Comparison of ENCODE assay signal across 1 cellular context in the genomic region with DNA sequence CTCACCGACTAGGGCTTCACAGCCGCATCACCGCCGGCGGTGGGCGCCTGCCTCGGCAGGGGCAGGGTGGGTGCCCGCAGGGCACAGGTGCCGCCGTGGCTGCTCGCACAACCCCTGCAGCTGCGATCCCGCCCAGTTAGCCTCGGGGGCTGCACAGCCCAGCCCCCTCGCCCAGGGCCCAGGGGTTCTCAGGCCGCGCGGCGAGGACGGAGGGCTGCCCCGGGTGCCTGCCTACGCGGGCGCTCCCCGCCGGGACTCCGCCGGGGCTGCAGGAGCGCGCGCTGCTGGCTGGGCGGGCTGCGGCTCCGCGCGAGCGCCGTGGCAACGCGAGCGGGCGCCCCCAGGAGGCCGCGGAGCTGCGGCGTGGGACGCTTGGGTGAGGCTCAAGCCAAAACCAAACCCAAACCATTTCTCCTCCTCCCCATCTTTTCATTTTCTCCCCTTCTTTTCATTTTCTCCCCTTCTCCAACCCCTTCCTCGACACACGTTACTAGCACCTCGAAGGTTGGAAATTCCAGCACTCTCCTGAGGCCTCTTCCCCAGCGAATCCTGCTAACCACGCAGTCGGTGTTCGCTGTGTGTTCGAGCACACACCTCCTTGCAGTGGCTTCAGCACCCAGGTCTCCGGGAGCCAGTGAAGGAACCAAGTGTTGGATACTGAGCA.
A peak's percentile ranks its signal among the peaks of the same experiment; 100 is the strongest.
TF ChIP-seq lines count a peak whose summit lies in the region.

A gene with protein sequence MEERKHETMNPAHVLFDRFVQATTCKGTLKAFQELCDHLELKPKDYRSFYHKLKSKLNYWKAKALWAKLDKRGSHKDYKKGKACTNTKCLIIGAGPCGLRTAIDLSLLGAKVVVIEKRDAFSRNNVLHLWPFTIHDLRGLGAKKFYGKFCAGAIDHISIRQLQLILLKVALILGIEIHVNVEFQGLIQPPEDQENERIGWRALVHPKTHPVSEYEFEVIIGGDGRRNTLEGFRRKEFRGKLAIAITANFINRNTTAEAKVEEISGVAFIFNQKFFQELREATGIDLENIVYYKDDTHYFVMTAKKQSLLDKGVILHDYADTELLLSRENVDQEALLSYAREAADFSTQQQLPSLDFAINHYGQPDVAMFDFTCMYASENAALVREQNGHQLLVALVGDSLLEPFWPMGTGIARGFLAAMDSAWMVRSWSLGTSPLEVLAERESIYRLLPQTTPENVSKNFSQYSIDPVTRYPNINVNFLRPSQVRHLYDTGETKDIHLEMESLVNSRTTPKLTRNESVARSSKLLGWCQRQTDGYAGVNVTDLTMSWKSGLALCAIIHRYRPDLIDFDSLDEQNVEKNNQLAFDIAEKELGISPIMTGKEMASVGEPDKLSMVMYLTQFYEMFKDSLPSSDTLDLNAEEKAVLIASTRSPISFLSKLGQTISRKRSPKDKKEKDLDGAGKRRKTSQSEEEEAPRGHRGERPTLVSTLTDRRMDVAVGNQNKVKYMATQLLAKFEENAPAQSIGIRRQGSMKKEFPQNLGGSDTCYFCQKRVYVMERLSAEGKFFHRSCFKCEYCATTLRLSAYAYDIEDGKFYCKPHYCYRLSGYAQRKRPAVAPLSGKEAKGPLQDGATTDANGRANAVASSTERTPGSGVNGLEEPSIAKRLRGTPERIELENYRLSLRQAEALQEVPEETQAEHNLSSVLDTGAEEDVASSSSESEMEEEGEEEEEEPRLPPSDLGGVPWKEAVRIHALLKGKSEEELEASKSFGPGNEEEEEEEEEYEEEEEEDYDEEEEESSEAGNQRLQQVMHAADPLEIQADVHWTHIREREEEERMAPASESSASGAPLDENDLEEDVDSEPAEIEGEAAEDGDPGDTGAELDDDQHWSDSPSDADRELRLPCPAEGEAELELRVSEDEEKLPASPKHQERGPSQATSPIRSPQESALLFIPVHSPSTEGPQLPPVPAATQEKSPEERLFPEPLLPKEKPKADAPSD (N-terminal part only) (minus strand): TSS at position 286 of the 664 bp plus-strand sequence. CDS start 117,749 bp downstream, outside the sequence.

TF ChIP-seq in HEK293, 187 proteins besides CTCF, POLR2A, EP300 and RAD21 (continued from another document):
- TF ChIP-seq, protein P1, sequence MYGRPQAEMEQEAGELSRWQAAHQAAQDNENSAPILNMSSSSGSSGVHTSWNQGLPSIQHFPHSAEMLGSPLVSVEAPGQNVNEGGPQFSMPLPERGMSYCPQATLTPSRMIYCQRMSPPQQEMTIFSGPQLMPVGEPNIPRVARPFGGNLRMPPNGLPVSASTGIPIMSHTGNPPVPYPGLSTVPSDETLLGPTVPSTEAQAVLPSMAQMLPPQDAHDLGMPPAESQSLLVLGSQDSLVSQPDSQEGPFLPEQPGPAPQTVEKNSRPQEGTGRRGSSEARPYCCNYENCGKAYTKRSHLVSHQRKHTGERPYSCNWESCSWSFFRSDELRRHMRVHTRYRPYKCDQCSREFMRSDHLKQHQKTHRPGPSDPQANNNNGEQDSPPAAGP (tag by site-specific recombination; IDR thresholded peaks at IDR 0.05): no peak
- TF ChIP-seq ZNF366 (tag by site-specific recombination; conservative IDR thresholded peaks at IDR 0.05) (peak; percentile 68; the same call in 1 of the 2 replicates), GFI1B (tag by site-specific recombination; IDR thresholded peaks at IDR 0.05) (no peak), SP2 (tag by site-specific recombination; IDR thresholded peaks at IDR 0.05) (peak; percentile 21; the same call in 1 of the 2 replicates), ZBTB20 (tag by site-specific recombination; IDR thresholded peaks at IDR 0.05) (peak; percentile 60), ZNF324 (tag by site-specific recombination; IDR thresholded peaks at IDR 0.05) (no peak), TRIM28 (IDR thresholded peaks at IDR 0.05; ENCODE audit: borderline replicate concordance, low read length) (peak; percentile 51; the same call in 1 of the 2 replicates), HOXC10 (CRISPR knock-in tag; IDR thresholded peaks at IDR 0.05) (peak; percentile 44; the same call in 1 of the 2 replicates), GLIS2 (tag by site-specific recombination; IDR thresholded peaks at IDR 0.05) (peak; percentile 40; the same call in 1 of the 2 replicates), ZBTB1 (tag by site-specific recombination; IDR thresholded peaks at IDR 0.05) (no peak), ZNF600 (tag by site-specific recombination; IDR thresholded peaks at IDR 0.05) (peak; percentile 64), ZSCAN30 (tag by site-specific recombination; IDR thresholded peaks at IDR 0.05) (peak; percentile 61), ZBTB8A (tag by site-specific recombination; IDR thresholded peaks at IDR 0.05) (peak; percentile 86), MZF1 (tag by site-specific recombination; IDR thresholded peaks at IDR 0.05; ENCODE audit: borderline replicate concordance) (peak; percentile 72; the same call in 1 of the 2 replicates)
- TF ChIP-seq, protein P2, sequence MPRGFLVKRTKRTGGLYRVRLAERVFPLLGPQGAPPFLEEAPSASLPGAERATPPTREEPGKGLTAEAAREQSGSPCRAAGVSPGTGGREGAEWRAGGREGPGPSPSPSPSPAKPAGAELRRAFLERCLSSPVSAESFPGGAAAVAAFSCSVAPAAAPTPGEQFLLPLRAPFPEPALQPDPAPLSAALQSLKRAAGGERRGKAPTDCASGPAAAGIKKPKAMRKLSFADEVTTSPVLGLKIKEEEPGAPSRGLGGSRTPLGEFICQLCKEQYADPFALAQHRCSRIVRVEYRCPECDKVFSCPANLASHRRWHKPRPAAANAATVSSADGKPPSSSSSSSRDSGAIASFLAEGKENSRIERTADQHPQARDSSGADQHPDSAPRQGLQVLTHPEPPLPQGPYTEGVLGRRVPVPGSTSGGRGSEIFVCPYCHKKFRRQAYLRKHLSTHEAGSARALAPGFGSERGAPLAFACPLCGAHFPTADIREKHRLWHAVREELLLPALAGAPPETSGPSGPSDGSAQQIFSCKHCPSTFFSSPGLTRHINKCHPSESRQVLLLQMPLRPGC (tag by site-specific recombination; IDR thresholded peaks at IDR 0.05): peak; percentile 59
- TF ChIP-seq, protein P3, sequence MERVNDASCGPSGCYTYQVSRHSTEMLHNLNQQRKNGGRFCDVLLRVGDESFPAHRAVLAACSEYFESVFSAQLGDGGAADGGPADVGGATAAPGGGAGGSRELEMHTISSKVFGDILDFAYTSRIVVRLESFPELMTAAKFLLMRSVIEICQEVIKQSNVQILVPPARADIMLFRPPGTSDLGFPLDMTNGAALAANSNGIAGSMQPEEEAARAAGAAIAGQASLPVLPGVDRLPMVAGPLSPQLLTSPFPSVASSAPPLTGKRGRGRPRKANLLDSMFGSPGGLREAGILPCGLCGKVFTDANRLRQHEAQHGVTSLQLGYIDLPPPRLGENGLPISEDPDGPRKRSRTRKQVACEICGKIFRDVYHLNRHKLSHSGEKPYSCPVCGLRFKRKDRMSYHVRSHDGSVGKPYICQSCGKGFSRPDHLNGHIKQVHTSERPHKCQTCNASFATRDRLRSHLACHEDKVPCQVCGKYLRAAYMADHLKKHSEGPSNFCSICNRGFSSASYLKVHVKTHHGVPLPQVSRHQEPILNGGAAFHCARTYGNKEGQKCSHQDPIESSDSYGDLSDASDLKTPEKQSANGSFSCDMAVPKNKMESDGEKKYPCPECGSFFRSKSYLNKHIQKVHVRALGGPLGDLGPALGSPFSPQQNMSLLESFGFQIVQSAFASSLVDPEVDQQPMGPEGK (tag by site-specific recombination; IDR thresholded peaks at IDR 0.05): peak; percentile 17; the same call in 1 of the 2 replicates
- TF ChIP-seq, protein P4, sequence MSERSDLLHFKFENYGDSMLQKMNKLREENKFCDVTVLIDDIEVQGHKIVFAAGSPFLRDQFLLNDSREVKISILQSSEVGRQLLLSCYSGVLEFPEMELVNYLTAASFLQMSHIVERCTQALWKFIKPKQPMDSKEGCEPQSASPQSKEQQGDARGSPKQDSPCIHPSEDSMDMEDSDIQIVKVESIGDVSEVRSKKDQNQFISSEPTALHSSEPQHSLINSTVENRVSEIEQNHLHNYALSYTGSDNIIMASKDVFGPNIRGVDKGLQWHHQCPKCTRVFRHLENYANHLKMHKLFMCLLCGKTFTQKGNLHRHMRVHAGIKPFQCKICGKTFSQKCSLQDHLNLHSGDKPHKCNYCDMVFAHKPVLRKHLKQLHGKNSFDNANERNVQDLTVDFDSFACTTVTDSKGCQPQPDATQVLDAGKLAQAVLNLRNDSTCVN (tag by site-specific recombination; optimal IDR thresholded peaks at IDR 0.05): peak; percentile 46
- TF ChIP-seq, protein P5, sequence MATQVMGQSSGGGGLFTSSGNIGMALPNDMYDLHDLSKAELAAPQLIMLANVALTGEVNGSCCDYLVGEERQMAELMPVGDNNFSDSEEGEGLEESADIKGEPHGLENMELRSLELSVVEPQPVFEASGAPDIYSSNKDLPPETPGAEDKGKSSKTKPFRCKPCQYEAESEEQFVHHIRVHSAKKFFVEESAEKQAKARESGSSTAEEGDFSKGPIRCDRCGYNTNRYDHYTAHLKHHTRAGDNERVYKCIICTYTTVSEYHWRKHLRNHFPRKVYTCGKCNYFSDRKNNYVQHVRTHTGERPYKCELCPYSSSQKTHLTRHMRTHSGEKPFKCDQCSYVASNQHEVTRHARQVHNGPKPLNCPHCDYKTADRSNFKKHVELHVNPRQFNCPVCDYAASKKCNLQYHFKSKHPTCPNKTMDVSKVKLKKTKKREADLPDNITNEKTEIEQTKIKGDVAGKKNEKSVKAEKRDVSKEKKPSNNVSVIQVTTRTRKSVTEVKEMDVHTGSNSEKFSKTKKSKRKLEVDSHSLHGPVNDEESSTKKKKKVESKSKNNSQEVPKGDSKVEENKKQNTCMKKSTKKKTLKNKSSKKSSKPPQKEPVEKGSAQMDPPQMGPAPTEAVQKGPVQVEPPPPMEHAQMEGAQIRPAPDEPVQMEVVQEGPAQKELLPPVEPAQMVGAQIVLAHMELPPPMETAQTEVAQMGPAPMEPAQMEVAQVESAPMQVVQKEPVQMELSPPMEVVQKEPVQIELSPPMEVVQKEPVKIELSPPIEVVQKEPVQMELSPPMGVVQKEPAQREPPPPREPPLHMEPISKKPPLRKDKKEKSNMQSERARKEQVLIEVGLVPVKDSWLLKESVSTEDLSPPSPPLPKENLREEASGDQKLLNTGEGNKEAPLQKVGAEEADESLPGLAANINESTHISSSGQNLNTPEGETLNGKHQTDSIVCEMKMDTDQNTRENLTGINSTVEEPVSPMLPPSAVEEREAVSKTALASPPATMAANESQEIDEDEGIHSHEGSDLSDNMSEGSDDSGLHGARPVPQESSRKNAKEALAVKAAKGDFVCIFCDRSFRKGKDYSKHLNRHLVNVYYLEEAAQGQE (tag by site-specific recombination; IDR thresholded peaks at IDR 0.05): no peak
